Comparison of ENCODE assay signal across 21 cellular contexts in the genomic region with DNA sequence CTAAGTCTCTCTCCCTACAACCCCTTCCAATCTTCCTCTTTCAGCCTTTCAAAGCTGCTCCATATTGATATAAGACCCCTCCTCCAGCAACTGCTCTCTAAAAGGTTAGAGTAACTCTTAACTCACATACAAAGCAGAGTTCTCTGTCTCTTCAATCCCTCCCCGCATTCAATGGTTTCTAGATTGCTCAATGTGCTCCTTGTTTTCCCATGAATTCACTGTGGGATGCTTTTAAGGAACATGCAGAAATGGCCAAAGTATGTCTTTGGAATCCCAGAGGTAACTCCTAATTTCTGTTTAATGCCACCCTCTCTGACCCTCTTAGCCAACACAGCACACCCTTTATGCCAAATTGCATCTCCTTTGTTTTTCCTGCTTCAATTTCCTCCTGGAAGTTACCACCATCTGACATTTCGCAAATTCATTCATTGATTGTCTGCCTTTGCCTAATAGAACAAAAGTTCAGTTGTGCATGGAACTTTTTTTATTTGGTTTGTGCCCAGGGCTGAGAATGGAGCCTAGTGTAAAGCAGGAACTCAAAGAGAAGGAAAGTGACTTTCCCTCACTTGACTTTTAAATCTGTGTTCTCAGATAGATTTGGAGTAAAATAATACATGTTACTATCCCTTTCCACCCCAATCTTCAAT.
A peak's percentile ranks its signal among the peaks of the same experiment; 100 is the strongest.
DNase-seq lines count a peak whose midpoint lies in the region; ATAC-seq, FAIRE-seq and TF ChIP-seq lines count a peak whose summit lies in the region.
"Had no signal": no experiment of that assay in that cellular context is flagged by ENCODE, and none has a peak within 500 bp of the region (broad histone marks: within the 10 kb centered on the region; RNA-seq: fewer than 3 reads in every experiment).

No MANE protein-coding gene starts in this region.

- no peak overlapping the region for H2BK5ac ChIP-seq in H1 (ENCODE audit: low read depth, low read length)

- WGBS in H1 (ENCODE audit: extremely low coverage in 1 of 2, insufficient coverage in 1 of 2, insufficient read length in 1 of 2, insufficient replicate concordance in 2 of 2, low coverage in 1 of 2, low lambda C conversion rate in 2 of 2, missing lambda C conversion rate in 1 of 2), 2 experiments = 97% methylated on average over 2 of the region's 2 CpGs; no CpG with 5 or more reads in 1 of the 2 experiments

- H4K20me1 ChIP-seq in OCI-LY7 (ENCODE audit: insufficient read depth, low read length) (no peaks in the 10 kb centered on the region), H1 (replicated peaks in 1 of 2; ENCODE audit: control insufficient read depth in 1 of 2, insufficient read depth in 2 of 2, low read length in 2 of 2) (no peaks in the 10 kb centered on the region)
- H4K20me1 ChIP-seq: BLaER1 had no signal

- no peak overlapping the region for H3K27ac ChIP-seq in OCI-LY7 (ENCODE audit: low read depth, low read length, poor library complexity, severe bottlenecking)
- no peak overlapping the region for H3K27ac ChIP-seq in H1 (ENCODE audit: low read depth, low read length)
- H3K27ac ChIP-seq: BLaER1, C4-2B had no signal

- H2AFZ ChIP-seq in OCI-LY7 (ENCODE audit: low read length) = no peak overlapping the region
- H2AFZ ChIP-seq in H1 (ENCODE audit: low read length) = no peak overlapping the region
- H2AFZ ChIP-seq: GM23338 had no signal

- intact Hi-C loops in OCI-LY7 (cut with micrococcal nuclease; ENCODE audit: unreplicated experiment) = no loop called here

- no peak overlapping the region for H2BK15ac ChIP-seq in H1 (ENCODE audit: low read length)

- POLR2A ChIA-PET in OCI-LY7 (lab: Charles Lee) (no interaction called here), H1 (lab: Charles Lee; ENCODE audit: partially characterized antibody) (no interaction called here)

- CTCF ChIA-PET in OCI-LY7 (lab: Charles Lee; ENCODE audit: unreplicated experiment) (no interaction called here), H1 (lab: Charles Lee; ENCODE audit: partially characterized antibody) (no interaction called here)

- H3K23ac ChIP-seq in H1 (ENCODE audit: insufficient read length) = no peak overlapping the region

- no peak for TF ChIP-seq RAD21 in H1 (IDR thresholded peaks at IDR 0.05 in 1 of 2, conservative IDR thresholded peaks at IDR 0.05 in 1 of 2; ENCODE audit: low read depth in 2 of 2, low read length in 2 of 2)

- BruUV-seq in OCI-LY7 (replicated peaks; lab: Mats Ljungman, UMichigan) = no TSS peak

- no peak overlapping the region for H3K56ac ChIP-seq in H1 (replicated peaks; ENCODE audit: insufficient read length, low read depth, low read length)

- no peak overlapping the region for H2BK20ac ChIP-seq in H1 (ENCODE audit: low read length)

- H2BK12ac ChIP-seq in H1 (ENCODE audit: low read depth, low read length) = no peak overlapping the region

- H4K91ac ChIP-seq in H1 (replicated peaks; ENCODE audit: insufficient read length, low read length) = no peak overlapping the region

- no peak overlapping the region for H4K8ac ChIP-seq in H1 (ENCODE audit: extremely low read depth, insufficient read depth, low read length)

- no peak overlapping the region for H4K5ac ChIP-seq in H1 (ENCODE audit: insufficient read length, low read depth, low read length)

- H3K23me2 ChIP-seq in H1 (ENCODE audit: low read depth, low read length) = no peaks in the 10 kb centered on the region

- H3K14ac ChIP-seq in H1 (ENCODE audit: insufficient read length) = no peak overlapping the region

- FAIRE-seq in H1 (lab: Jason Lieb, UNC) = no peak
- FAIRE-seq: GM12878, H54 had no signal

- no peak overlapping the region for H3K4me3 ChIP-seq in OCI-LY7 (ENCODE audit: low read depth, low read length, poor library complexity, severe bottlenecking)
- no peak overlapping the region for H3K4me3 ChIP-seq in H1 (ENCODE audit: extremely low read depth in 1 of 4, insufficient read depth in 2 of 4, low read depth in 3 of 4, low read length in 4 of 4)
- H3K4me3 ChIP-seq: BLaER1, GM12878, GM23338, HAP-1 had no signal

- no peak overlapping the region for H3K18ac ChIP-seq in H1 (ENCODE audit: extremely low read depth, low read length)

- ATAC-seq in left lobe of liver (peak; percentile 80), HG02610 (IDR thresholded peaks at IDR 0.05; ENCODE audit: unreplicated experiment) (no peak)
- ATAC-seq: CD8-positive, alpha-beta T cell; GM23338 had no signal

- no peaks in the 10 kb centered on the region for H3K79me1 ChIP-seq in H1 (ENCODE audit: low read depth, low read length)

- H2BK120ac ChIP-seq in H1 (replicated peaks; ENCODE audit: low read depth, low read length) = no peak overlapping the region

- H3K4me2 ChIP-seq in OCI-LY7 (ENCODE audit: low read length) = peak overlapping the region; percentile 36
- no peak overlapping the region for H3K4me2 ChIP-seq in H1 (ENCODE audit: insufficient read depth in 1 of 2, low read depth in 2 of 2, low read length in 2 of 2)
- H3K4me2 ChIP-seq: BLaER1, GM23338 had no signal

- no peak overlapping the region for H3K4ac ChIP-seq in H1 (replicated peaks; ENCODE audit: insufficient read length, low read depth, low read length)

- no peak for TF ChIP-seq EP300 in H1 (IDR thresholded peaks at IDR 0.05; ENCODE audit: borderline replicate concordance in 1 of 2, low read depth in 2 of 2, low read length in 2 of 2)

- no peak overlapping the region for H3K9ac ChIP-seq in H1 (replicated peaks in 1 of 4; ENCODE audit: extremely low read depth in 1 of 4, low read depth in 3 of 4, low read length in 3 of 4)
- H3K9ac ChIP-seq: BLaER1 had no signal

- no peak for TF ChIP-seq POLR2A in H1 (IDR thresholded peaks at IDR 0.05; ENCODE audit: control extremely low read depth in 1 of 2, low read depth in 2 of 2, low read length in 2 of 2)

- H2AK5ac ChIP-seq in H1 (ENCODE audit: low read depth, low read length) = no peak overlapping the region

- no peaks in the 10 kb centered on the region for H3K9me2 ChIP-seq in OCI-LY7 (ENCODE audit: insufficient read depth, low read length)

- no peak for TF ChIP-seq CTCF in OCI-LY7 (conservative IDR thresholded peaks at IDR 0.05; ENCODE audit: low read length)
- TF ChIP-seq CTCF in H1 (IDR thresholded peaks at IDR 0.05; ENCODE audit: control extremely low read depth in 1 of 3, insufficient read depth in 1 of 3, low read depth in 1 of 3, low read length in 3 of 3) = no peak

- H3K79me2 ChIP-seq in OCI-LY7 (ENCODE audit: insufficient read depth, low read depth, low read length) (no peaks in the 10 kb centered on the region), H1 (ENCODE audit: control insufficient read depth in 1 of 2, insufficient read depth in 2 of 2, low read length in 2 of 2) (no peaks in the 10 kb centered on the region)

- H3K4me1 ChIP-seq in OCI-LY7 (ENCODE audit: insufficient read depth, low read length, poor library complexity, severe bottlenecking) (peaks cover 12% of the 10 kb centered on the region), H1 (replicated peaks in 1 of 4; ENCODE audit: control insufficient read depth in 3 of 4, insufficient read depth in 4 of 4, low read length in 3 of 4) (no peaks in the 10 kb centered on the region)
- H3K4me1 ChIP-seq: Caco-2, HAP-1 had no signal

- H3K9me3 ChIP-seq in OCI-LY7 (ENCODE audit: low read length) (no peaks in the 10 kb centered on the region), H1 (ENCODE audit: insufficient read depth in 2 of 2, low read depth in 1 of 2, low read length in 1 of 2) (no peaks in the 10 kb centered on the region)
- H3K9me3 ChIP-seq: BLaER1, Caco-2, HAP-1 had no signal

- no peak for DNase-seq in OCI-LY7 (ENCODE audit: low spot score)
- DNase-seq in H1 (ENCODE audit: low read depth in 1 of 2, low spot score in 2 of 2) = no peak
- DNase-seq in left lobe of liver (ENCODE audit: low spot score) = no peak
- DNase-seq in pons (ENCODE audit: low spot score) = peak; percentile 49
- DNase-seq in DMS153 treated with DMSO at 0.1 percent for 48 hours (lab: John Stamatoyannopoulos, UW; ENCODE audit: unreplicated experiment) = no peak
- DNase-seq in dermis blood vessel endothelial cell = no peak
- DNase-seq: Caco-2; CD4-positive, CD25-positive, alpha-beta regulatory T cell; CD8-positive, alpha-beta T cell; DMS153; DMS79; EL; GDM1; HFFc6 had no signal

- H3K27me3 ChIP-seq in H1 (replicated peaks in 1 of 4; ENCODE audit: control insufficient read depth in 3 of 4, extremely low read depth in 1 of 4, insufficient read depth in 3 of 4, low read length in 3 of 4) = no peaks in the 10 kb centered on the region
- H3K27me3 ChIP-seq: BLaER1 had no signal

- H3K36me3 ChIP-seq in OCI-LY7 (ENCODE audit: insufficient read depth, low read length) (no peaks in the 10 kb centered on the region), H1 (ENCODE audit: control insufficient read depth in 2 of 4, insufficient read depth in 4 of 4, low read length in 3 of 4) (no peaks in the 10 kb centered on the region)
- H3K36me3 ChIP-seq: HAP-1 had no signal

TF ChIP-seq in H1, 55 proteins besides CTCF, POLR2A, EP300 and RAD21:
- TF ChIP-seq FOSL1 (IDR thresholded peaks at IDR 0.05; ENCODE audit: insufficient read depth, low read depth, low read length) (no peak), CEBPB (IDR thresholded peaks at IDR 0.05; ENCODE audit: low read depth, low read length) (0 out of 2 replicates have a peak, but pooled peaks have one; percentile 16)
